In the genomic region with DNA sequence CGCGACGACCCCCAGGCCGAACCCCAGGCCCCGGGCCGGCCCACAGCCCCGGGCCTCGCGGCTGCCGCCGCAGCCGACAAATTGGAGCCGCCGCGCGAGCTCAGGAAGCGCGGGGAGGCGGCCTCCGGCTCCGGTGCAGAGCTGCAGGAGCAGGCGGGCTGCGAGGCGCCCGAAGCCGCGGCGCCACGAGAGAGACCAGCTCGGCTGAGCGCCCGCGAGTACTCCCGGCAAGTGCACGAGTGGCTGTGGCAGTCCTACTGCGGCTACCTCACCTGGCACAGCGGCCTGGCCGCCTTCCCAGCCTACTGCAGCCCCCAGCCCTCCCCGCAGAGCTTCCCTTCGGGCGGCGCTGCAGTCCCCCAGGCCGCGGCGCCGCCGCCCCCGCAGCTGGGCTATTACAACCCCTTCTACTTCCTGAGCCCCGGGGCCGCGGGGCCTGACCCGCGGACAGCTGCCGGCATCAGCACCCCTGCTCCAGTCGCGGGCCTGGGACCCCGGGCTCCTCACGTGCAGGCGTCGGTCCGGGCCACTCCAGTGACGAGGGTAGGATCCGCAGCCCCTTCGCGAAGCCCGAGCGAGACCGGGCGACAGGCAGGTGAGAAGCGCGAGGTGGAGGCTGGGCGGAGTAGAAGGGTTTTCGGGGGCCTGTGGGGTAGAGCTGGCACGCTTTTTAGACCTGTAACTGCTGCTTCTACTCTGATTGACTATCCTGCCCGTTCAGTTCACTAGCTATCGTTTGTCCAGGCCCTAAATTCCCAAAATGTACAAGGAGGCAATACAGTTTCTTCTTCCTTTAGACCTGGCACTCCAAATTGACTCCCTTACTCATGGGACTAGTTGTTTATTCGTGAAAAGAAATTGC, we compare ENCODE assay signal across 1 cellular context.
A peak's percentile ranks its signal among the peaks of the same experiment; 100 is the strongest.
TF ChIP-seq lines count a peak whose summit lies in the region.

No MANE protein-coding gene starts in this region.

TF ChIP-seq in HepG2, 621 proteins besides CTCF, POLR2A, EP300 and RAD21 (continued from another document and continues in another):
- TF ChIP-seq, protein P1, sequence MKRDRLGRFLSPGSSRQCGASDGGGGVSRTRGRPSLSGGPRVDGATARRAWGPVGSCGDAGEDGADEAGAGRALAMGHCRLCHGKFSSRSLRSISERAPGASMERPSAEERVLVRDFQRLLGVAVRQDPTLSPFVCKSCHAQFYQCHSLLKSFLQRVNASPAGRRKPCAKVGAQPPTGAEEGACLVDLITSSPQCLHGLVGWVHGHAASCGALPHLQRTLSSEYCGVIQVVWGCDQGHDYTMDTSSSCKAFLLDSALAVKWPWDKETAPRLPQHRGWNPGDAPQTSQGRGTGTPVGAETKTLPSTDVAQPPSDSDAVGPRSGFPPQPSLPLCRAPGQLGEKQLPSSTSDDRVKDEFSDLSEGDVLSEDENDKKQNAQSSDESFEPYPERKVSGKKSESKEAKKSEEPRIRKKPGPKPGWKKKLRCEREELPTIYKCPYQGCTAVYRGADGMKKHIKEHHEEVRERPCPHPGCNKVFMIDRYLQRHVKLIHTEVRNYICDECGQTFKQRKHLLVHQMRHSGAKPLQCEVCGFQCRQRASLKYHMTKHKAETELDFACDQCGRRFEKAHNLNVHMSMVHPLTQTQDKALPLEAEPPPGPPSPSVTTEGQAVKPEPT (CRISPR knock-in tag; IDR thresholded peaks at IDR 0.05; ENCODE audit: low read depth) = 0 out of 2 replicates have a peak, but pooled peaks have one; percentile 11
- TF ChIP-seq ZNF460 (CRISPR knock-in tag; IDR thresholded peaks at IDR 0.05; ENCODE audit: borderline replicate concordance) (no peak), ZNF44 (CRISPR knock-in tag; IDR thresholded peaks at IDR 0.05) (0 out of 2 replicates have a peak, but pooled peaks have one; percentile 36), BCL6 (CRISPR knock-in tag; IDR thresholded peaks at IDR 0.05) (no peak), ZSCAN9 (CRISPR knock-in tag; IDR thresholded peaks at IDR 0.05; ENCODE audit: borderline replicate concordance) (0 out of 2 replicates have a peak, but pooled peaks have one; percentile 66), HNRNPK (IDR thresholded peaks at IDR 0.05; ENCODE audit: low read depth, low read length, poor library complexity, severe bottlenecking) (peak; percentile 64), SAP130 (CRISPR knock-in tag; IDR thresholded peaks at IDR 0.05; ENCODE audit: low read depth) (peak; percentile 40; the same call in 1 of the 2 replicates), ZNF567 (CRISPR knock-in tag; IDR thresholded peaks at IDR 0.05; ENCODE audit: borderline replicate concordance) (no peak), ZFP62 (CRISPR knock-in tag; IDR thresholded peaks at IDR 0.05) (no peak), RAD51 (IDR thresholded peaks at IDR 0.05; ENCODE audit: borderline replicate concordance) (no peak), ZSCAN25 (CRISPR knock-in tag; IDR thresholded peaks at IDR 0.05) (no peak), ZSCAN31 (CRISPR knock-in tag; IDR thresholded peaks at IDR 0.05; ENCODE audit: low read depth) (peak; percentile 7; the same call in 1 of the 2 replicates), CBX1 (IDR thresholded peaks at IDR 0.05; ENCODE audit: low read depth) (no peak), ZFP36L2 (CRISPR knock-in tag; IDR thresholded peaks at IDR 0.05) (no peak), ZNF563 (CRISPR knock-in tag; IDR thresholded peaks at IDR 0.05) (peak; percentile 94), ZNF562 (CRISPR knock-in tag; IDR thresholded peaks at IDR 0.05; ENCODE audit: borderline replicate concordance) (no peak), MTA3 (CRISPR knock-in tag; IDR thresholded peaks at IDR 0.05) (no peak), ZMYM2 (CRISPR knock-in tag; IDR thresholded peaks at IDR 0.05) (peak; percentile 63; the same call in 1 of the 2 replicates), TBX3 (IDR thresholded peaks at IDR 0.05; ENCODE audit: borderline replicate concordance) (no peak), SRSF1 (optimal IDR thresholded peaks at IDR 0.05; ENCODE audit: low read depth, low read length) (no peak), ZNF180 (CRISPR knock-in tag; IDR thresholded peaks at IDR 0.05; ENCODE audit: borderline replicate concordance, low read depth) (no peak; the same call in 1 of the 2 replicates)
- TF ChIP-seq, protein P2, sequence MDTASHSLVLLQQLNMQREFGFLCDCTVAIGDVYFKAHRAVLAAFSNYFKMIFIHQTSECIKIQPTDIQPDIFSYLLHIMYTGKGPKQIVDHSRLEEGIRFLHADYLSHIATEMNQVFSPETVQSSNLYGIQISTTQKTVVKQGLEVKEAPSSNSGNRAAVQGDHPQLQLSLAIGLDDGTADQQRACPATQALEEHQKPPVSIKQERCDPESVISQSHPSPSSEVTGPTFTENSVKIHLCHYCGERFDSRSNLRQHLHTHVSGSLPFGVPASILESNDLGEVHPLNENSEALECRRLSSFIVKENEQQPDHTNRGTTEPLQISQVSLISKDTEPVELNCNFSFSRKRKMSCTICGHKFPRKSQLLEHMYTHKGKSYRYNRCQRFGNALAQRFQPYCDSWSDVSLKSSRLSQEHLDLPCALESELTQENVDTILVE (CRISPR knock-in tag; IDR thresholded peaks at IDR 0.05) = 0 out of 2 replicates have a peak, but pooled peaks have one; percentile 35
- TF ChIP-seq, protein P3, sequence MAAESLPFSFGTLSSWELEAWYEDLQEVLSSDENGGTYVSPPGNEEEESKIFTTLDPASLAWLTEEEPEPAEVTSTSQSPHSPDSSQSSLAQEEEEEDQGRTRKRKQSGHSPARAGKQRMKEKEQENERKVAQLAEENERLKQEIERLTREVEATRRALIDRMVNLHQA (CRISPR knock-in tag; IDR thresholded peaks at IDR 0.05) = no peak
- TF ChIP-seq, protein P4, sequence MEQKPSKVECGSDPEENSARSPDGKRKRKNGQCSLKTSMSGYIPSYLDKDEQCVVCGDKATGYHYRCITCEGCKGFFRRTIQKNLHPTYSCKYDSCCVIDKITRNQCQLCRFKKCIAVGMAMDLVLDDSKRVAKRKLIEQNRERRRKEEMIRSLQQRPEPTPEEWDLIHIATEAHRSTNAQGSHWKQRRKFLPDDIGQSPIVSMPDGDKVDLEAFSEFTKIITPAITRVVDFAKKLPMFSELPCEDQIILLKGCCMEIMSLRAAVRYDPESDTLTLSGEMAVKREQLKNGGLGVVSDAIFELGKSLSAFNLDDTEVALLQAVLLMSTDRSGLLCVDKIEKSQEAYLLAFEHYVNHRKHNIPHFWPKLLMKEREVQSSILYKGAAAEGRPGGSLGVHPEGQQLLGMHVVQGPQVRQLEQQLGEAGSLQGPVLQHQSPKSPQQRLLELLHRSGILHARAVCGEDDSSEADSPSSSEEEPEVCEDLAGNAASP (CRISPR knock-in tag; IDR thresholded peaks at IDR 0.05; ENCODE audit: borderline replicate concordance) = peak; percentile 26; the same call in 1 of the 2 replicates
- TF ChIP-seq, protein P5, sequence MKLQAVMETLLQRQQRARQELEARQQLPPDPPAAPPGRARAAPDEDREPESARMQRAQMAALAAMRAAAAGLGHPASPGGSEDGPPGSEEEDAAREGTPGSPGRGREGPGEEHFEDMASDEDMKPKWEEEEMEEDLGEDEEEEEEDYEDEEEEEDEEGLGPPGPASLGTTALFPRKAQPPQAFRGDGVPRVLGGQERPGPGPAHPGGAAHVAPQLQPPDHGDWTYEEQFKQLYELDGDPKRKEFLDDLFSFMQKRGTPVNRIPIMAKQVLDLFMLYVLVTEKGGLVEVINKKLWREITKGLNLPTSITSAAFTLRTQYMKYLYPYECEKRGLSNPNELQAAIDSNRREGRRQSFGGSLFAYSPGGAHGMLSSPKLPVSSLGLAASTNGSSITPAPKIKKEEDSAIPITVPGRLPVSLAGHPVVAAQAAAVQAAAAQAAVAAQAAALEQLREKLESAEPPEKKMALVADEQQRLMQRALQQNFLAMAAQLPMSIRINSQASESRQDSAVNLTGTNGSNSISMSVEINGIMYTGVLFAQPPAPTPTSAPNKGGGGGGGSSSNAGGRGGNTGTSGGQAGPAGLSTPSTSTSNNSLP (IDR thresholded peaks at IDR 0.05; ENCODE audit: low read depth, low read length) = no peak
- TF ChIP-seq, protein P6, sequence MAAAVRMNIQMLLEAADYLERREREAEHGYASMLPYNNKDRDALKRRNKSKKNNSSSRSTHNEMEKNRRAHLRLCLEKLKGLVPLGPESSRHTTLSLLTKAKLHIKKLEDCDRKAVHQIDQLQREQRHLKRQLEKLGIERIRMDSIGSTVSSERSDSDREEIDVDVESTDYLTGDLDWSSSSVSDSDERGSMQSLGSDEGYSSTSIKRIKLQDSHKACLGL (CRISPR knock-in tag; IDR thresholded peaks at IDR 0.05) = no peak; the same call in 1 of the 2 replicates
- TF ChIP-seq, protein P7, sequence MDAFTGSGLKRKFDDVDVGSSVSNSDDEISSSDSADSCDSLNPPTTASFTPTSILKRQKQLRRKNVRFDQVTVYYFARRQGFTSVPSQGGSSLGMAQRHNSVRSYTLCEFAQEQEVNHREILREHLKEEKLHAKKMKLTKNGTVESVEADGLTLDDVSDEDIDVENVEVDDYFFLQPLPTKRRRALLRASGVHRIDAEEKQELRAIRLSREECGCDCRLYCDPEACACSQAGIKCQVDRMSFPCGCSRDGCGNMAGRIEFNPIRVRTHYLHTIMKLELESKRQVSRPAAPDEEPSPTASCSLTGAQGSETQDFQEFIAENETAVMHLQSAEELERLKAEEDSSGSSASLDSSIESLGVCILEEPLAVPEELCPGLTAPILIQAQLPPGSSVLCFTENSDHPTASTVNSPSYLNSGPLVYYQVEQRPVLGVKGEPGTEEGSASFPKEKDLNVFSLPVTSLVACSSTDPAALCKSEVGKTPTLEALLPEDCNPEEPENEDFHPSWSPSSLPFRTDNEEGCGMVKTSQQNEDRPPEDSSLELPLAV (CRISPR knock-in tag; conservative IDR thresholded peaks at IDR 0.05; ENCODE audit: low read depth) = no peak
- TF ChIP-seq, protein P8, sequence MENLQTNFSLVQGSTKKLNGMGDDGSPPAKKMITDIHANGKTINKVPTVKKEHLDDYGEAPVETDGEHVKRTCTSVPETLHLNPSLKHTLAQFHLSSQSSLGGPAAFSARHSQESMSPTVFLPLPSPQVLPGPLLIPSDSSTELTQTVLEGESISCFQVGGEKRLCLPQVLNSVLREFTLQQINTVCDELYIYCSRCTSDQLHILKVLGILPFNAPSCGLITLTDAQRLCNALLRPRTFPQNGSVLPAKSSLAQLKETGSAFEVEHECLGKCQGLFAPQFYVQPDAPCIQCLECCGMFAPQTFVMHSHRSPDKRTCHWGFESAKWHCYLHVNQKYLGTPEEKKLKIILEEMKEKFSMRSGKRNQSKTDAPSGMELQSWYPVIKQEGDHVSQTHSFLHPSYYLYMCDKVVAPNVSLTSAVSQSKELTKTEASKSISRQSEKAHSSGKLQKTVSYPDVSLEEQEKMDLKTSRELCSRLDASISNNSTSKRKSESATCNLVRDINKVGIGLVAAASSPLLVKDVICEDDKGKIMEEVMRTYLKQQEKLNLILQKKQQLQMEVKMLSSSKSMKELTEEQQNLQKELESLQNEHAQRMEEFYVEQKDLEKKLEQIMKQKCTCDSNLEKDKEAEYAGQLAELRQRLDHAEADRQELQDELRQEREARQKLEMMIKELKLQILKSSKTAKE (CRISPR knock-in tag; IDR thresholded peaks at IDR 0.05; ENCODE audit: borderline replicate concordance) = no peak
- TF ChIP-seq, protein P9, sequence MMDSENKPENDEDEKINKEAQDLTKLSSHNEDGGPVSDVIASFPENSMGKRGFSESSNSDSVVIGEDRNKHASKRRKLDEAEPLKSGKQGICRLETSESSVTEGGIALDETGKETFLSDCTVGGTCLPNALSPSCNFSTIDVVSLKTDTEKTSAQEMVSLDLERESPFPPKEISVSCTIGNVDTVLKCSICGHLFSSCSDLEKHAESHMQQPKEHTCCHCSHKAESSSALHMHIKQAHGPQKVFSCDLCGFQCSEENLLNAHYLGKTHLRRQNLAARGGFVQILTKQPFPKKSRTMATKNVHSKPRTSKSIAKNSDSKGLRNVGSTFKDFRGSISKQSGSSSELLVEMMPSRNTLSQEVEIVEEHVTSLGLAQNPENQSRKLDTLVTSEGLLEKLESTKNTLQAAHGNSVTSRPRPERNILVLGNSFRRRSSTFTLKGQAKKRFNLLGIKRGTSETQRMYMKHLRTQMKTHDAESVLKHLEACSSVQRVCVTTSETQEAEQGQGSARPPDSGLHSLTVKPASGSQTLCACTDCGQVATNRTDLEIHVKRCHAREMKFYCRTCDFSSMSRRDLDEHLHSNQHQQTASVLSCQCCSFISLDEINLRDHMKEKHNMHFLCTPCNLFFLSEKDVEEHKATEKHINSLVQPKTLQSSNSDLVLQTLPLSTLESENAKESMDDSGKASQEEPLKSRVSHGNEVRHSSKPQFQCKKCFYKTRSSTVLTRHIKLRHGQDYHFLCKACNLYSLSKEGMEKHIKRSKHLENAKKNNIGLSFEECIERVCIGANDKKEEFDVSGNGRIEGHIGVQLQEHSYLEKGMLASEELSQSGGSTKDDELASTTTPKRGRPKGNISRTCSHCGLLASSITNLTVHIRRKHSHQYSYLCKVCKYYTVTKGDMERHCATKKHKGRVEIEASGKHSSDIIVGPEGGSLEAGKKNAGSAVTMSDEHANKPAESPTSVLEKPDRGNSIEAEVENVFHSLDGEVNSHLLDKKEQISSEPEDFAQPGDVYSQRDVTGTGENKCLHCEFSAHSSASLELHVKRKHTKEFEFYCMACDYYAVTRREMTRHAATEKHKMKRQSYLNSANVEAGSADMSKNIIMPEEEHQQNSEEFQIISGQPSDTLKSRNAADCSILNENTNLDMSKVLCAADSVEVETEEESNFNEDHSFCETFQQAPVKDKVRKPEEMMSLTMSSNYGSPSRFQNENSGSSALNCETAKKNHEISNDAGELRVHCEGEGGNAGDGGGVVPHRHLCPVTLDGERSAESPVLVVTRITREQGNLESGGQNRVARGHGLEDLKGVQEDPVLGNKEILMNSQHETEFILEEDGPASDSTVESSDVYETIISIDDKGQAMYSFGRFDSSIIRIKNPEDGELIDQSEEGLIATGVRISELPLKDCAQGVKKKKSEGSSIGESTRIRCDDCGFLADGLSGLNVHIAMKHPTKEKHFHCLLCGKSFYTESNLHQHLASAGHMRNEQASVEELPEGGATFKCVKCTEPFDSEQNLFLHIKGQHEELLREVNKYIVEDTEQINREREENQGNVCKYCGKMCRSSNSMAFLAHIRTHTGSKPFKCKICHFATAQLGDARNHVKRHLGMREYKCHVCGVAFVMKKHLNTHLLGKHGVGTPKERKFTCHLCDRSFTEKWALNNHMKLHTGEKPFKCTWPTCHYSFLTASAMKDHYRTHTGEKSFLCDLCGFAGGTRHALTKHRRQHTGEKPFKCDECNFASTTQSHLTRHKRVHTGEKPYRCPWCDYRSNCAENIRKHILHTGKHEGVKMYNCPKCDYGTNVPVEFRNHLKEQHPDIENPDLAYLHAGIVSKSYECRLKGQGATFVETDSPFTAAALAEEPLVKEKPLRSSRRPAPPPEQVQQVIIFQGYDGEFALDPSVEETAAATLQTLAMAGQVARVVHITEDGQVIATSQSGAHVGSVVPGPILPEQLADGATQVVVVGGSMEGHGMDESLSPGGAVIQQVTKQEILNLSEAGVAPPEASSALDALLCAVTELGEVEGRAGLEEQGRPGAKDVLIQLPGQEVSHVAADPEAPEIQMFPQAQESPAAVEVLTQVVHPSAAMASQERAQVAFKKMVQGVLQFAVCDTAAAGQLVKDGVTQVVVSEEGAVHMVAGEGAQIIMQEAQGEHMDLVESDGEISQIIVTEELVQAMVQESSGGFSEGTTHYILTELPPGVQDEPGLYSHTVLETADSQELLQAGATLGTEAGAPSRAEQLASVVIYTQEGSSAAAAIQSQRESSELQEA (CRISPR knock-in tag; IDR thresholded peaks at IDR 0.05; ENCODE audit: not compliant biosample characterization) = no peak
